Comparison of ENCODE assay signal across 21 cellular contexts in genomic region chr1:205214756-205215155, GRCh38. TPM values are rescaled to one million over a fixed set of nuclear protein-coding genes. Genes with fewer than 3 reads are reported as not detected.
DNase-seq lines count a peak whose midpoint lies in the region; ATAC-seq, FAIRE-seq and TF ChIP-seq lines count a peak whose summit lies in the region.
"Had no signal": no experiment of that assay in that cellular context is flagged by ENCODE, and none has a peak within 500 bp of the region (broad histone marks: within the 10 kb centered on the region; RNA-seq: fewer than 3 reads in every experiment).

No MANE protein-coding gene starts in this region.

- H3K4me3 ChIP-seq in SK-N-SH (ENCODE audit: low read depth in 2 of 2, low read length in 1 of 2) = no peak overlapping the region
- H3K4me3 ChIP-seq: breast epithelium, esophagus muscularis mucosa had no signal

- H3K4me1 Mint-ChIP-seq in activated T-helper 17 cell treated with anti-CD3 and anti-CD28 coated beads, Interleukin-2, amount 50 U/mL, for 72 hours = peaks cover 17% of the 10 kb centered on the region

- no peak for TF ChIP-seq RAD21 in SK-N-SH (IDR thresholded peaks at IDR 0.05; ENCODE audit: low read length)

- H3K9me3 ChIP-seq in SK-N-SH = no peaks in the 10 kb centered on the region
- H3K9me3 ChIP-seq: breast epithelium, esophagus muscularis mucosa had no signal

- ATAC-seq in SK-N-SH treated with all-trans-retinoic acid at 6 μM for 48 hours = no peak
- no peak for ATAC-seq in activated T-helper 17 cell treated with anti-CD3 and anti-CD28 coated beads, Interleukin-2, amount 50 U/mL, for 72 hours (replicated peaks)
- ATAC-seq in HG02852 (IDR thresholded peaks at IDR 0.05; ENCODE audit: unreplicated experiment) = no peak
- ATAC-seq in GM21360 (IDR thresholded peaks at IDR 0.05; ENCODE audit: unreplicated experiment) = no peak

- H4K20me1 ChIP-seq in SK-N-SH (ENCODE audit: insufficient read depth) = no peaks in the 10 kb centered on the region

- TF ChIP-seq EP300 in SK-N-SH (IDR thresholded peaks at IDR 0.05; ENCODE audit: borderline replicate concordance in 1 of 2, low read depth in 1 of 2, low read length in 1 of 2) = no peak

- no peaks in the 10 kb centered on the region for H3K9me3 Mint-ChIP-seq in activated T-helper 17 cell treated with anti-CD3 and anti-CD28 coated beads, Interleukin-2, amount 50 U/mL, for 72 hours
- H3K9me3 Mint-ChIP-seq: CD4-positive, alpha-beta T cell; nephron had no signal

- WGBS in SK-N-SH (ENCODE audit: low lambda C conversion rate) = 76% methylated on average over 1 of the region's 1 CpG

- H3K27me3 Mint-ChIP-seq in activated T-helper 17 cell treated with anti-CD3 and anti-CD28 coated beads, Interleukin-2, amount 50 U/mL, for 72 hours = peaks cover 2% of the 10 kb centered on the region

- no peaks in the 10 kb centered on the region for H3F3A ChIP-seq in SK-N-SH (replicated peaks; ENCODE audit: insufficient read depth)

- no peak overlapping the region for H3K4me2 ChIP-seq in SK-N-SH

- peak overlapping the region; percentile 53; the same call in 1 of the 2 replicates for H2AFZ ChIP-seq in SK-N-SH (ENCODE audit: low read depth)

- no peaks in the 10 kb centered on the region for H3K36me3 ChIP-seq in SK-N-SH (replicated peaks in 1 of 2; ENCODE audit: control insufficient read depth in 1 of 2, insufficient read depth in 2 of 2, low read length in 1 of 2)
- H3K36me3 ChIP-seq: breast epithelium, esophagus muscularis mucosa had no signal

- DNase-seq in SK-N-SH (no peak), GM12891 (ENCODE audit: insufficient read length, low spot score) (no peak), NOMO-1 treated with DMSO at 0.1 percent for 48 hours (lab: John Stamatoyannopoulos, UW; ENCODE audit: unreplicated experiment) (peak; percentile 86), posterior cingulate gyrus (no peak)
- DNase-seq: 8988T; CD4-positive, alpha-beta T cell; DMS79; head of caudate nucleus; islet precursor cell; NCI-H1092 treated with DMSO at 0.1 percent for 48 hours; NCI-H2171 treated with DMSO at 0.1 percent for 48 hours; SHP77; stimulated activated naive CD4-positive, alpha-beta T cell treated with Interleukin-2 at 50 U/mL for 16 hours had no signal

- peaks cover 15% of the 10 kb centered on the region for H3K79me2 ChIP-seq in SK-N-SH (ENCODE audit: insufficient read depth)

- TF ChIP-seq POLR2A in GM12891 (IDR thresholded peaks at IDR 0.05; ENCODE audit: low read depth, low read length) = no peak

- peaks cover 4% of the 10 kb centered on the region for H3K36me3 Mint-ChIP-seq in activated T-helper 17 cell treated with anti-CD3 and anti-CD28 coated beads, Interleukin-2, amount 50 U/mL, for 72 hours (ENCODE audit: low read depth)

- TF ChIP-seq CTCF in SK-N-SH (IDR thresholded peaks at IDR 0.05) = no peak

- H3K4me1 ChIP-seq in SK-N-SH (ENCODE audit: control insufficient read depth in 1 of 2, insufficient read depth in 2 of 2, low read depth in 1 of 2, low read length in 1 of 2) = peaks cover 3 to 5% of the 10 kb centered on the region in 2 experiments; a peak in 1 of 4 replicates
- H3K4me1 ChIP-seq: breast epithelium had no signal

- CTCF ChIA-PET in SK-N-SH (lab: Yijun Ruan, JAX) = no interaction called here

- H3K4me3 Mint-ChIP-seq in activated T-helper 17 cell treated with anti-CD3 and anti-CD28 coated beads, Interleukin-2, amount 50 U/mL, for 72 hours = peak overlapping the region; percentile 44
- H3K4me3 Mint-ChIP-seq: nephron had no signal

- no peak overlapping the region for H3K27ac ChIP-seq in SK-N-SH (ENCODE audit: low read depth in 2 of 2, low read length in 1 of 2)
- H3K27ac ChIP-seq: breast epithelium, esophagus muscularis mucosa had no signal

- no peak overlapping the region for H3K27ac Mint-ChIP-seq in activated T-helper 17 cell treated with anti-CD3 and anti-CD28 coated beads, Interleukin-2, amount 50 U/mL, for 72 hours
- H3K27ac Mint-ChIP-seq: CD4-positive, alpha-beta T cell; nephron had no signal

- H3K27me3 ChIP-seq in SK-N-SH (ENCODE audit: insufficient read depth) = no peaks in the 10 kb centered on the region; the same call in 1 of the 2 replicates
- H3K27me3 ChIP-seq: breast epithelium, esophagus muscularis mucosa had no signal

- intact Hi-C loops in posterior cingulate gyrus (cut with DNase I) = loop anchor here (5.0 kb wide), 2 partner anchors 43 to 72 kb away; no protein-coding TSS in a partner anchor

- POLR2A ChIA-PET in SK-N-SH (lab: Yijun Ruan, JAX) = no interaction called here

- no peak overlapping the region for H3K9ac ChIP-seq in SK-N-SH

- H3K9me2 ChIP-seq in SK-N-SH = no peaks in the 10 kb centered on the region

- no peak for FAIRE-seq in GM12891 (lab: Jason Lieb, UNC)
- FAIRE-seq: TTC549 had no signal

TF ChIP-seq in SK-N-SH, 30 proteins besides CTCF, POLR2A, EP300 and RAD21 (continues in another document):
- TF ChIP-seq IRF3 (IDR thresholded peaks at IDR 0.05; ENCODE audit: low read depth, low read length) = no peak
- no peak for TF ChIP-seq RFX5 (IDR thresholded peaks at IDR 0.05; ENCODE audit: low read length)
- no peak for TF ChIP-seq POLR2AphosphoS5 (IDR thresholded peaks at IDR 0.05; ENCODE audit: low read depth, low read length)
- no peak for TF ChIP-seq SIN3A (IDR thresholded peaks at IDR 0.05; ENCODE audit: borderline replicate concordance, low read depth, low read length)
- no peak for TF ChIP-seq CHD2 (IDR thresholded peaks at IDR 0.05; ENCODE audit: low read length, partially characterized antibody)
- TF ChIP-seq MAX (IDR thresholded peaks at IDR 0.05; ENCODE audit: low read depth) = no peak

TF ChIP-seq in SK-N-SH treated with all-trans-retinoic acid at 6 μM for 48 hours, 23 proteins besides CTCF, POLR2A, EP300 and RAD21 (continues in another document):
- TF ChIP-seq ZNF565 (CRISPR knock-in tag; conservative IDR thresholded peaks at IDR 0.05; ENCODE audit: low read depth) = no peak
- TF ChIP-seq TCF4 (CRISPR knock-in tag; IDR thresholded peaks at IDR 0.05; ENCODE audit: borderline replicate concordance) = no peak
- no peak for TF ChIP-seq TOX (CRISPR knock-in tag; IDR thresholded peaks at IDR 0.05; ENCODE audit: borderline replicate concordance)
- TF ChIP-seq SNAI2 (CRISPR knock-in tag; IDR thresholded peaks at IDR 0.05) = no peak
- no peak for TF ChIP-seq ESRRG (CRISPR knock-in tag; IDR thresholded peaks at IDR 0.05)
- TF ChIP-seq PATZ1 (CRISPR knock-in tag; IDR thresholded peaks at IDR 0.05; ENCODE audit: borderline replicate concordance) = no peak

TF ChIP-seq in GM12891, 5 proteins besides CTCF, POLR2A, EP300 and RAD21:
- TF ChIP-seq PAX5 (IDR thresholded peaks at IDR 0.05; ENCODE audit: insufficient read depth, low read length, severe bottlenecking) = no peak
- TF ChIP-seq SPI1 (IDR thresholded peaks at IDR 0.05; ENCODE audit: low read depth, low read length) = peak; percentile 46

RNA-seq across cellular contexts. Expression of gene DSTYK, which starts 3.3 kb away (rescaled TPM):
- polyA plus RNA-seq in SK-N-SH (2012; rRNA removed) = 4.4 and 6.4 TPM in 2 replicates
- polyA plus RNA-seq in SK-N-SH (2012; cell fraction: cytosol; rRNA removed) = 6.1 TPM in 2 replicates
- polyA plus RNA-seq in SK-N-SH (2012; cell fraction: nucleus; rRNA removed) = 3.4 and 4.5 TPM in 2 replicates
- polyA plus RNA-seq in GM12891 (2012; ENCODE audit: low read depth, missing spikeins) = 1.2 TPM
- 1 to 10 TPM; 9.8 to 10.0 TPM for total RNA-seq in activated T-helper 17 cell treated with anti-CD3 and anti-CD28 coated beads, Interleukin-2, amount 50 U/mL, for 72 hours

RNA-seq across cellular contexts. Expression of gene TMCC2, which starts 13.0 kb away (rescaled TPM):
- 5.3 and 6.0 TPM in 2 replicates for polyA plus RNA-seq in SK-N-SH (2012; rRNA removed)
- polyA plus RNA-seq in SK-N-SH (2012; cell fraction: cytosol; rRNA removed) = 3.0 and 4.9 TPM in 2 replicates
- 5.9 and 6.8 TPM in 2 replicates for polyA plus RNA-seq in SK-N-SH (2012; cell fraction: nucleus; rRNA removed)
- 0.46 TPM for polyA plus RNA-seq in GM12891 (2012; ENCODE audit: low read depth, missing spikeins)
- total RNA-seq in activated T-helper 17 cell treated with anti-CD3 and anti-CD28 coated beads, Interleukin-2, amount 50 U/mL, for 72 hours = 1 to 10 TPM; 2.6 to 3.5 TPM
